ENCODE assay signal across 10 cellular contexts in genomic region chr2:46198164-46198883, GRCh38.
"Had no signal": no experiment of that assay in that cellular context is flagged by ENCODE, and none has a peak within 500 bp of the region (broad histone marks: within the 10 kb centered on the region; RNA-seq: fewer than 3 reads in every experiment).

No MANE protein-coding gene starts in this region.

- H3K36me3 ChIP-seq: adrenal gland, ovary, vagina had no signal

- H3K27me3 ChIP-seq: adrenal gland, ovary, vagina had no signal

- H3K4me3 ChIP-seq: adrenal gland, ovary, vagina had no signal

- H3K9me3 ChIP-seq: adrenal gland, ovary, vagina had no signal

- ATAC-seq: T-helper 17 cell, WTC11 had no signal

- DNase-seq: activated CD4-positive, alpha-beta T cell treated with anti-CD3 and anti-CD28 coated beads for 48 hours; activated CD8-positive, alpha-beta memory T cell treated with anti-CD3 and anti-CD28 coated beads for 24 hours; activated naive CD4-positive, alpha-beta T cell treated with anti-CD3 and anti-CD28 coated beads for 36 hours; effector memory CD4-positive, alpha-beta T cell; glutamatergic neuron; ovary; T-helper 17 cell had no signal

- H3K27ac ChIP-seq: ovary, vagina had no signal
